Comparison of ENCODE assay signal across 20 cellular contexts in genomic region chr9:128802482-128802881, GRCh38. TPM values are rescaled to one million over a fixed set of nuclear protein-coding genes. Genes with fewer than 3 reads are reported as not detected.
A peak's percentile ranks its signal among the peaks of the same experiment; 100 is the strongest.
DNase-seq lines count a peak whose midpoint lies in the region; ATAC-seq and TF ChIP-seq lines count a peak whose summit lies in the region.
"Had no signal": no experiment of that assay in that cellular context is flagged by ENCODE, and none has a peak within 500 bp of the region (broad histone marks: within the 10 kb centered on the region; RNA-seq: fewer than 3 reads in every experiment).

No MANE protein-coding gene starts in this region.

- H3K4me3 Mint-ChIP-seq in activated T-cell treated with anti-CD3 and anti-CD28 coated beads, Interleukin-2, amount 50 U/mL, for 72 hours: no peak overlapping the region
- H3K4me3 Mint-ChIP-seq: B cell; CD4-positive, CD25-positive, alpha-beta regulatory T cell; CD8-positive, alpha-beta memory T cell had no signal

- no peaks in the 10 kb centered on the region for H3K4me1 Mint-ChIP-seq in activated T-cell treated with anti-CD3 and anti-CD28 coated beads, Interleukin-2, amount 50 U/mL, for 72 hours (ENCODE audit: low read depth)
- H3K4me1 Mint-ChIP-seq: B cell; CD8-positive, alpha-beta memory T cell had no signal

- peak overlapping the region; percentile 25; the same call in 1 of the 2 replicates for H3K27ac ChIP-seq in VCaP
- H3K27ac ChIP-seq: BLaER1 treated with 17β-estradiol and CSF1 and Interleukin-3, amounts not matched to agents 10 nM and 100 nM; GM23248; HL-60 had no signal

- H3K36me3 Mint-ChIP-seq in activated T-cell treated with anti-CD3 and anti-CD28 coated beads, Interleukin-2, amount 50 U/mL, for 72 hours (ENCODE audit: insufficient read depth in 2 of 2): peaks cover 2 to 16% of the 10 kb centered on the region in 2 donors

- H3K27ac Mint-ChIP-seq in activated T-cell treated with anti-CD3 and anti-CD28 coated beads, Interleukin-2, amount 50 U/mL, for 72 hours: peak overlapping the region; percentile 44
- H3K27ac Mint-ChIP-seq: B cell had no signal

- H3K27me3 Mint-ChIP-seq in activated T-cell treated with anti-CD3 and anti-CD28 coated beads, Interleukin-2, amount 50 U/mL, for 72 hours (ENCODE audit: low read depth): no peaks in the 10 kb centered on the region
- H3K27me3 Mint-ChIP-seq: B cell; CD4-positive, CD25-positive, alpha-beta regulatory T cell; CD8-positive, alpha-beta memory T cell had no signal

- no peaks in the 10 kb centered on the region for H3K9me3 Mint-ChIP-seq in activated T-cell treated with anti-CD3 and anti-CD28 coated beads, Interleukin-2, amount 50 U/mL, for 72 hours
- H3K9me3 Mint-ChIP-seq: CD4-positive, CD25-positive, alpha-beta regulatory T cell; CD8-positive, alpha-beta memory T cell had no signal

- intact Hi-C loops in mucosa of descending colon (cut with DNase I, micrococcal nuclease) (no loop called here), left cardiac atrium (cut with DNase I) (no loop called here)

- no peak for ATAC-seq in activated T-cell treated with anti-CD3 and anti-CD28 coated beads, Interleukin-2, amount 50 U/mL, for 72 hours (replicated peaks in 1 of 2)
- ATAC-seq in mucosa of descending colon (peak; percentile 26), HG03045 (IDR thresholded peaks at IDR 0.05; ENCODE audit: unreplicated experiment) (no peak), left cardiac atrium (no peak)
- ATAC-seq: GM12878 had no signal

- peak; percentile 32; the same call in 1 of the 2 replicates for TF ChIP-seq CTCF in VCaP (conservative IDR thresholded peaks at IDR 0.05)
- TF ChIP-seq CTCF in mucosa of descending colon (IDR thresholded peaks at IDR 0.05): no peak

- H3K36me3 ChIP-seq in mucosa of descending colon (ENCODE audit: low read depth): peaks cover 12% of the 10 kb centered on the region

- no peaks in the 10 kb centered on the region for H3K9me3 ChIP-seq in mucosa of descending colon
- H3K9me3 ChIP-seq: BLaER1 treated with 17β-estradiol and CSF1 and Interleukin-3, amounts not matched to agents 10 nM and 100 nM; HAP-1 had no signal

- no peak overlapping the region for H3K4me3 ChIP-seq in mucosa of descending colon
- H3K4me3 ChIP-seq: BLaER1 treated with 17β-estradiol and CSF1 and Interleukin-3, amounts not matched to agents 10 nM and 100 nM; GM12878; GM23248; HAP-1 had no signal

- no peak for DNase-seq in activated T-cell treated with anti-CD3 and anti-CD28 coated beads, Interleukin-2, amount 50 U/mL, for 72 hours
- no peak for DNase-seq in activated T-cell treated with anti-CD3 and anti-CD28 coated beads, Interleukin-2, amount 50 U/mL, for 48 hours
- DNase-seq in mucosa of descending colon (no peak), NCI-H1417 treated with DMSO at 0.1 percent for 48 hours (lab: John Stamatoyannopoulos, UW) (no peak), left cardiac atrium (no peak)
- DNase-seq: CD4-positive, CD25-positive, alpha-beta regulatory T cell; CD8-positive, alpha-beta memory T cell; COR-L47; DMS 273 treated with DMSO at 0.1 percent for 48 hours; DMS53; DND-41; EL; GM23248 had no signal

- no peaks in the 10 kb centered on the region for H3K4me1 ChIP-seq in mucosa of descending colon (ENCODE audit: low read depth)
- H3K4me1 ChIP-seq: HAP-1 had no signal

RNA-seq across cellular contexts. Expression of gene TBC1D13, which starts 15.4 kb away (rescaled TPM):
- total RNA-seq in activated T-cell treated with anti-CD3 and anti-CD28 coated beads, Interleukin-2, amount 50 U/mL, for 72 hours: 10 to 100 TPM; 15.9 to 17.7 TPM
- 10 to 100 TPM; 20.6 to 30.6 (median 25.9) TPM for total RNA-seq in mucosa of descending colon
- total RNA-seq in left cardiac atrium: 10 to 100 TPM; 15.7 to 16.9 TPM

RNA-seq across cellular contexts. Expression of gene ENDOG, which starts 15.8 kb away (rescaled TPM):
- 10 to 100 TPM; 12.7 to 15.0 TPM for total RNA-seq in activated T-cell treated with anti-CD3 and anti-CD28 coated beads, Interleukin-2, amount 50 U/mL, for 72 hours
- 10 to 100 TPM; 30.2 to 56.1 (median 37.9) TPM for total RNA-seq in mucosa of descending colon
- total RNA-seq in left cardiac atrium: 10 to 100 TPM; 58.5 to 61.8 TPM

RNA-seq across cellular contexts. Expression of gene SPOUT1, which starts 27.1 kb away (rescaled TPM):
- 10 to 100 TPM; 64.8 to 69.1 TPM for total RNA-seq in activated T-cell treated with anti-CD3 and anti-CD28 coated beads, Interleukin-2, amount 50 U/mL, for 72 hours
- total RNA-seq in mucosa of descending colon (10 to 100 TPM; 31.6 to 35.5 (median 31.7) TPM), left cardiac atrium (10 to 100 TPM; 18.5 to 20.9 TPM)

RNA-seq across cellular contexts. Expression of gene ZER1, which starts 30.8 kb away (rescaled TPM):
- total RNA-seq in activated T-cell treated with anti-CD3 and anti-CD28 coated beads, Interleukin-2, amount 50 U/mL, for 72 hours: 10 to 100 TPM; 30.6 to 32.6 TPM
- total RNA-seq in mucosa of descending colon (10 to 100 TPM; 54.7 to 71.3 (median 68.8) TPM), left cardiac atrium (10 to 100 TPM; 36.6 to 37.0 TPM)
